Comparison of ENCODE assay signal across 8 cellular contexts in the genomic region with DNA sequence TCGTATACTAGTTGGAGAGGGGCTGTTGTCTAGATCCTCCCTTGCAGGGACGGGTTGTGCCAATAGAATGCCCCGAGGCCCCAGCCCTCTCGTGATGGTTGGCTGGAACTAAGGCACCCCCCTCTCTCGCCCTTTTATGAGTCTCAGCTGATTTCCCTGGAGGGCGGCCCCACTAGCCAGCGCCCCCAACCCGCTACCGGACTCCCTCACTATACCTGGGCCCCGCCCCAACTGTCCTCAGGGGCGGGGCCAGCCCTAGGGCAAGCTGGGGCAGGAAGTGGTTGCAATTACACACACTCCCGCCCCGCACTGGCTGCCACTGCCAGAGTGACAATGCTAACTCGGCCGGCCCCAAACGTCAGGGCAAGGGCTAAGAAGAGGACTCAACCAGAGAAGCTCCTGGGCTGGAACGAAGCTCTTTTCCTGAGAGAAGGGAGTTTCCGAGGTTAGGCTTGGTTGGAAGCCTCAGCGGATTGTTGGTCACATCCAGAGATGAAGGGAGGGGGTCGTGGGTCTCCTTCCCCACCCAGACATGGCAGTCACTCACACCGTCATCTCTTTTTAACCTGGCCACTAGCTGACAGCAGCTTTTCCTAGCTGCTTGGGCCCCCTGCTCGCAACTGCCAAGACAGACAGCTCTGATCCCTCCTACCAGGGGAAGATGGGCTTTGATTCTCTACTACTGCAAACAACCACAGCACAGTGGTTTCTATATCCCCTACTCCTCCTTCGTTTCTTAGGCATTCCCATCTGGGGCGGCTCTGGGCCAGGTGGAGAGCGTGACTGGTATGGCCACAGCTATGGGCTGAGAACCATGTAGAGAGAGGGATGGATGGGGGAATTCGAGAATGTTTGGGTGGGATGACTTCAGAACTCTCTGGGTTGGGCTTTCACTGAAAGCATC. TPM values are rescaled to one million over a fixed set of nuclear protein-coding genes. Genes with fewer than 3 reads are reported as not detected.
DNase-seq lines count a peak whose midpoint lies in the region; ATAC-seq, FAIRE-seq and TF ChIP-seq lines count a peak whose summit lies in the region.

No MANE protein-coding gene starts in this region.

- no peak overlapping the region for H2BK5ac ChIP-seq in H1 (ENCODE audit: low read depth, low read length)
- H2BK5ac ChIP-seq in neuronal stem cell (ENCODE audit: low read length), result no peak overlapping the region

- H3K4me2 ChIP-seq in H1 (ENCODE audit: insufficient read depth in 1 of 2, low read depth in 2 of 2, low read length in 2 of 2), result peak overlapping the region; percentile 51 to 75
- peak overlapping the region; percentile 66 for H3K4me2 ChIP-seq in neuronal stem cell (ENCODE audit: insufficient read depth, low read length, poor library complexity, severe bottlenecking)

- H2BK15ac ChIP-seq in H1 (ENCODE audit: low read length), result no peak overlapping the region
- H2BK15ac ChIP-seq in neuronal stem cell (ENCODE audit: low read length), result no peak overlapping the region

- H3K4me3 ChIP-seq in H1 (ENCODE audit: extremely low read depth in 1 of 4, insufficient read depth in 2 of 4, low read depth in 3 of 4, low read length in 4 of 4), result peak overlapping the region; percentile 2 to 49 (median 40); a peak in 5 of 8 replicates
- H3K4me3 ChIP-seq in neuronal stem cell (ENCODE audit: low read length in 2 of 2), result peak overlapping the region; percentile 10 to 58

- no peak overlapping the region for H2BK20ac ChIP-seq in H1 (ENCODE audit: low read length)

- no peak overlapping the region for H4K5ac ChIP-seq in H1 (ENCODE audit: insufficient read length, low read depth, low read length)

- no peaks in the 10 kb centered on the region for H3K9me3 ChIP-seq in H1 (ENCODE audit: insufficient read depth in 2 of 2, low read depth in 1 of 2, low read length in 1 of 2)
- H3K9me3 ChIP-seq in neuronal stem cell (replicated peaks in 1 of 2; ENCODE audit: control insufficient read depth in 2 of 2, insufficient read depth in 1 of 2, low read depth in 1 of 2, low read length in 2 of 2), result no peaks in the 10 kb centered on the region

- FAIRE-seq in H1 (lab: Jason Lieb, UNC), result peak; percentile 55

- DNase-seq in Ammon's horn (ENCODE audit: low spot score) (peak; percentile 6), NCI-H1930 (lab: John Stamatoyannopoulos, UW) (peak; percentile 21 to 41), H1 (ENCODE audit: low read depth in 1 of 2, low spot score in 2 of 2) (peak in 1 of 2 experiments; percentile 72), neuronal stem cell (ENCODE audit: low spot score) (no peak), NCI-H187 treated with DMSO at 0.1 percent for 48 hours (lab: John Stamatoyannopoulos, UW) (no peak)

- H4K20me1 ChIP-seq in H1 (replicated peaks in 1 of 2; ENCODE audit: control insufficient read depth in 1 of 2, insufficient read depth in 2 of 2, low read length in 2 of 2), result peaks cover 0 to 5% of the 10 kb centered on the region in 2 experiments

- H3K9ac ChIP-seq in H1 (replicated peaks in 1 of 4; ENCODE audit: extremely low read depth in 1 of 4, low read depth in 3 of 4, low read length in 3 of 4) (no peak overlapping the region), neuronal stem cell (ENCODE audit: low read depth, low read length, poor library complexity) (no peak overlapping the region)

- peaks cover 8% of the 10 kb centered on the region; the same call in 1 of the 2 replicates for H3K23me2 ChIP-seq in H1 (ENCODE audit: low read depth, low read length)

- H4K91ac ChIP-seq in H1 (replicated peaks; ENCODE audit: insufficient read length, low read length) (no peak overlapping the region), neuronal stem cell (ENCODE audit: low read depth, low read length, poor library complexity) (no peak overlapping the region)

- H3K18ac ChIP-seq in H1 (ENCODE audit: extremely low read depth, low read length) (no peak overlapping the region), neuronal stem cell (ENCODE audit: low read length) (no peak overlapping the region)

- H3K36me3 ChIP-seq in H1 (ENCODE audit: control insufficient read depth in 2 of 4, insufficient read depth in 4 of 4, low read length in 3 of 4), result no peaks in the 10 kb centered on the region
- no peaks in the 10 kb centered on the region for H3K36me3 ChIP-seq in neuronal stem cell (replicated peaks in 1 of 2; ENCODE audit: control insufficient read depth in 2 of 2, insufficient read depth in 2 of 2, low read length in 2 of 2)

- H3K27me3 ChIP-seq in H1 (replicated peaks in 1 of 4; ENCODE audit: control insufficient read depth in 3 of 4, extremely low read depth in 1 of 4, insufficient read depth in 3 of 4, low read length in 3 of 4) (peaks cover 23 to 41% (median 32%) of the 10 kb centered on the region in 4 experiments), neuronal stem cell (ENCODE audit: control insufficient read depth in 3 of 3, insufficient read depth in 3 of 3, low read depth in 1 of 3, low read length in 3 of 3) (peaks cover 0 to 27% (median 20%) of the 10 kb centered on the region in 3 experiments)

- H3K14ac ChIP-seq in H1 (ENCODE audit: insufficient read length), result no peak overlapping the region
- H3K14ac ChIP-seq in neuronal stem cell (ENCODE audit: low read length), result no peak overlapping the region

- 8% methylated on average over 17 of the region's 26 CpGs; no CpG with 5 or more reads in 1 of the 2 experiments for WGBS in H1 (ENCODE audit: extremely low coverage in 1 of 2, insufficient coverage in 1 of 2, insufficient read length in 1 of 2, insufficient replicate concordance in 2 of 2, low coverage in 1 of 2, low lambda C conversion rate in 2 of 2, missing lambda C conversion rate in 1 of 2), 2 experiments
- WGBS in neuronal stem cell (ENCODE audit: extremely low coverage in 2 of 2, insufficient read length in 2 of 2, insufficient replicate concordance in 1 of 2), 2 donors, result no CpG with 5 or more reads among the region's 26 CpGs

- H2AK5ac ChIP-seq in H1 (ENCODE audit: low read depth, low read length) (no peak overlapping the region), neuronal stem cell (ENCODE audit: low read depth, low read length) (no peak overlapping the region)

- H3K4ac ChIP-seq in H1 (replicated peaks; ENCODE audit: insufficient read length, low read depth, low read length), result no peak overlapping the region
- no peak overlapping the region for H3K4ac ChIP-seq in neuronal stem cell (ENCODE audit: low read length)

- H2BK120ac ChIP-seq in H1 (replicated peaks; ENCODE audit: low read depth, low read length), result no peak overlapping the region
- H2BK120ac ChIP-seq in neuronal stem cell (ENCODE audit: low read depth, low read length), result no peak overlapping the region

- TF ChIP-seq RAD21 in H1 (IDR thresholded peaks at IDR 0.05 in 1 of 2, conservative IDR thresholded peaks at IDR 0.05 in 1 of 2; ENCODE audit: low read depth in 2 of 2, low read length in 2 of 2), result no peak

- H2BK12ac ChIP-seq in H1 (ENCODE audit: low read depth, low read length), result no peak overlapping the region
- H2BK12ac ChIP-seq in neuronal stem cell (ENCODE audit: low read length), result no peak overlapping the region

- no peak overlapping the region for H3K27ac ChIP-seq in H1 (ENCODE audit: low read depth, low read length)
- H3K27ac ChIP-seq in neuronal stem cell (replicated peaks; ENCODE audit: low read length), result no peak overlapping the region

- no peaks in the 10 kb centered on the region for H3K79me2 ChIP-seq in H1 (ENCODE audit: control insufficient read depth in 1 of 2, insufficient read depth in 2 of 2, low read length in 2 of 2)

- POLR2A ChIA-PET in H1 (lab: Charles Lee; ENCODE audit: partially characterized antibody), result interaction anchor here (1.0 to 2.5 kb wide), 5 partner anchors 14 to 96 kb away, joined by 3 to 9 read pairs (median 6); partner anchors contain the start of gene BCORL1

- no peak for TF ChIP-seq EP300 in H1 (IDR thresholded peaks at IDR 0.05; ENCODE audit: borderline replicate concordance in 1 of 2, low read depth in 2 of 2, low read length in 2 of 2)

- CTCF ChIA-PET in H1 (lab: Charles Lee; ENCODE audit: partially characterized antibody), result interaction anchor here (0.9 to 1.8 kb wide), 6 partner anchors 18 to 120 kb away, joined by 3 to 4 read pairs (median 4); no protein-coding TSS in a partner anchor

- H3K4me1 ChIP-seq in H1 (replicated peaks in 1 of 4; ENCODE audit: control insufficient read depth in 3 of 4, insufficient read depth in 4 of 4, low read length in 3 of 4) (peaks cover 0 to 14% (median 6%) of the 10 kb centered on the region in 4 experiments), neuronal stem cell (ENCODE audit: control insufficient read depth in 2 of 2, insufficient read depth in 1 of 2, low read depth in 1 of 2, low read length in 2 of 2) (peaks cover 0 to 13% of the 10 kb centered on the region in 2 donors)

- peak; percentile 89 for ATAC-seq in HG02938 (IDR thresholded peaks at IDR 0.05; ENCODE audit: unreplicated experiment)
- ATAC-seq in activated CD4-positive, CD25-positive, alpha-beta regulatory T cell treated with anti-CD3 and anti-CD28 coated beads, Interleukin-2, amount 50 U/mL, for 24 hours, result peak; percentile 94 to 95

- H3K79me1 ChIP-seq in H1 (ENCODE audit: low read depth, low read length), result no peaks in the 10 kb centered on the region
- H3K79me1 ChIP-seq in neuronal stem cell (ENCODE audit: low read depth, low read length), result no peaks in the 10 kb centered on the region

- H3K23ac ChIP-seq in H1 (ENCODE audit: insufficient read length), result no peak overlapping the region
- no peak overlapping the region for H3K23ac ChIP-seq in neuronal stem cell (ENCODE audit: low read depth, low read length, poor library complexity)

- peak; percentile 48 for TF ChIP-seq POLR2A in GM18526 (IDR thresholded peaks at IDR 0.05; ENCODE audit: extremely low read depth, insufficient read length)
- TF ChIP-seq POLR2A in H1 (IDR thresholded peaks at IDR 0.05; ENCODE audit: control extremely low read depth in 1 of 2, low read depth in 2 of 2, low read length in 2 of 2), result no peak

- H3K56ac ChIP-seq in H1 (replicated peaks; ENCODE audit: insufficient read length, low read depth, low read length), result no peak overlapping the region

- H2AFZ ChIP-seq in H1 (ENCODE audit: low read length) (0 out of 2 replicates have a peak overlapping the region, but pooled peaks have one; percentile 14), neuronal stem cell (ENCODE audit: low read length) (peak overlapping the region; percentile 68)

- H4K8ac ChIP-seq in H1 (ENCODE audit: extremely low read depth, insufficient read depth, low read length) (no peak overlapping the region), neuronal stem cell (ENCODE audit: low read depth, low read length) (no peak overlapping the region)

- no peak for TF ChIP-seq CTCF in H1 (IDR thresholded peaks at IDR 0.05; ENCODE audit: control extremely low read depth in 1 of 3, insufficient read depth in 1 of 3, low read depth in 1 of 3, low read length in 3 of 3)

RNA-seq across cellular contexts. Expression of gene BCORL1, which starts 21.0 kb away (rescaled TPM):
- total RNA-seq in H1 (2021; fragmentation: NEBNext Ultra II Directional; extraction: Animal tissue kit (Norgen Biotek cat#: 25700)), result 6.2 and 9.0 TPM in 2 replicates
- polyA plus RNA-seq in H1 (2011; rRNA removed), result 1.4 and 1.9 TPM in 2 replicates
- 0.72 TPM for polyA plus RNA-seq in H1 (2011; cell fraction: cytosol; rRNA removed)
- polyA plus RNA-seq in H1 (2011; cell fraction: nucleus; rRNA removed), result 2.2 TPM
- polyA plus RNA-seq in H1 (2012, experiment 1 of 2), result 4.8 to 6.0 TPM (median 5.2 TPM) in 4 replicates
- 4.5 TPM for polyA plus RNA-seq in H1 (2012, experiment 2 of 2)
- polyA plus RNA-seq in H1 (2013, experiment 1 of 2), result 1.8 TPM
- polyA plus RNA-seq in H1 (2013, experiment 2 of 2), result 1.8 TPM
- polyA minus RNA-seq in H1 (2011; rRNA and poly(A)+ RNA removed), result 1.7 and 1.9 TPM in 2 replicates
- polyA minus RNA-seq in H1 (2011; cell fraction: cytosol; rRNA and poly(A)+ RNA removed), result 3.3 TPM
- 2.1 TPM for polyA minus RNA-seq in H1 (2011; cell fraction: nucleus; rRNA and poly(A)+ RNA removed)
- polyA plus RNA-seq in neuronal stem cell (2013, experiment 1 of 2), result 18.2 TPM
- polyA plus RNA-seq in neuronal stem cell (2013, experiment 2 of 2), result 17.8 TPM

RNA-seq across cellular contexts. Expression of gene UTP14A, which starts 55.5 kb away (rescaled TPM):
- total RNA-seq in H1 (2021; fragmentation: NEBNext Ultra II Directional; extraction: Animal tissue kit (Norgen Biotek cat#: 25700)), result 24.0 and 25.7 TPM in 2 replicates
- polyA plus RNA-seq in H1 (2011; rRNA removed), result 3.5 and 4.5 TPM in 2 replicates
- 10.6 TPM for polyA plus RNA-seq in H1 (2011; cell fraction: cytosol; rRNA removed)
- polyA plus RNA-seq in H1 (2011; cell fraction: nucleus; rRNA removed), result 7.8 TPM
- 17.3 to 24.6 TPM (median 19.5 TPM) in 4 replicates for polyA plus RNA-seq in H1 (2012, experiment 1 of 2)
- 3.3 TPM for polyA plus RNA-seq in H1 (2012, experiment 2 of 2)
- polyA plus RNA-seq in H1 (2013, experiment 1 of 2), result 20.7 TPM
- polyA plus RNA-seq in H1 (2013, experiment 2 of 2), result 18.6 TPM
- 5.5 and 7.8 TPM in 2 replicates for polyA minus RNA-seq in H1 (2011; rRNA and poly(A)+ RNA removed)
- polyA minus RNA-seq in H1 (2011; cell fraction: cytosol; rRNA and poly(A)+ RNA removed), result 8.4 TPM
- 7.7 TPM for polyA minus RNA-seq in H1 (2011; cell fraction: nucleus; rRNA and poly(A)+ RNA removed)
- 6.5 TPM for polyA plus RNA-seq in neuronal stem cell (2013, experiment 1 of 2)
- 6.3 TPM for polyA plus RNA-seq in neuronal stem cell (2013, experiment 2 of 2)

Comparison
In these comparisons a context has a peak if more than half of its experiments do, and no peak if none do; other contexts are left out.
1. DNase-seq: peak in Ammon's horn (single experiment) and NCI-H1930 (2 of 2); none in neuronal stem cell (single experiment) and NCI-H187 treated with DMSO at 0.1 percent for 48 hours (single experiment).